Comparison of ENCODE assay signal across 2 cellular contexts in the genomic region with DNA sequence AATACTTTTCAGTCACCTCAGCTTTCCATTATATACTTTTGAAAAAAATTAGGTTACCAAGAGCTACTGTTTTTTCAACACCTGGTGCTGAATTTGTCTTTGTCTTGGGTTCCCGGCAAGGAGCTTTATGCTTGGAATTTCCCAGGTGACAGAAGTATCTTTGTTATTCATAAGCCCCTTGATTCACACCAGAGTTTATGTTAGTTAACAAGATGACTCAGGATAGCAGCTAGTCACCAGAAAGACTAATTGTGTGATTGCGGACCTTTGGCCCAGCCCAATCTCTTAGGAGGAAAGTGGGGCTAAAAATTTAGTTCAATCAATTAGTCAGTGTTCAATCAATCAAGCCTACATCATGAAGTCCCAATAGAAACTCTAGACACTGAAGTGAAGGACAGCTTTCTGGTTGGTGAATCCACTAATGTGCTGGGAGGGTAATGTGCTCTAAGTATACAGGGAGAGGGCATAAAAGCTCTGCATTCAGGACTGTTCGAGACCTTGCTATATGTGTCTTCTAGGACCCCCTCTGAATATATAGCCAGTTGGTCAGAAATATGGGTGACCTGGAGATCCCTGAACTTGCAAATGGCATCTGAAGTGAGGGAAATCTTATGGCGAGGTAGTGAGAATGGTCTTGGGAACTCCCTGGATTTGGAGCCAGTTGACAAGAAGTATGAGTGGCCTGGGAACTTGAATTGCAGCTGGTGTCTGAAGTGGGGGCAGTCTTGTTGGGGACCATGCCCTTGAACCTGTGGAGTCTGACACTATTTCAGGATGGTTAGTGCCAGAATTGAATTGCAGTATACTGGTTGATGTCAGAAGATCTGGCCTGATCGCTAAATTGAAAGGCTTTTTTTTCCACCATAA.
TF ChIP-seq lines count a peak whose summit lies in the region.

No MANE protein-coding gene starts in this region.

TF ChIP-seq in GM23338, 12 proteins besides CTCF, POLR2A, EP300 and RAD21:
- TF ChIP-seq, protein P1, sequence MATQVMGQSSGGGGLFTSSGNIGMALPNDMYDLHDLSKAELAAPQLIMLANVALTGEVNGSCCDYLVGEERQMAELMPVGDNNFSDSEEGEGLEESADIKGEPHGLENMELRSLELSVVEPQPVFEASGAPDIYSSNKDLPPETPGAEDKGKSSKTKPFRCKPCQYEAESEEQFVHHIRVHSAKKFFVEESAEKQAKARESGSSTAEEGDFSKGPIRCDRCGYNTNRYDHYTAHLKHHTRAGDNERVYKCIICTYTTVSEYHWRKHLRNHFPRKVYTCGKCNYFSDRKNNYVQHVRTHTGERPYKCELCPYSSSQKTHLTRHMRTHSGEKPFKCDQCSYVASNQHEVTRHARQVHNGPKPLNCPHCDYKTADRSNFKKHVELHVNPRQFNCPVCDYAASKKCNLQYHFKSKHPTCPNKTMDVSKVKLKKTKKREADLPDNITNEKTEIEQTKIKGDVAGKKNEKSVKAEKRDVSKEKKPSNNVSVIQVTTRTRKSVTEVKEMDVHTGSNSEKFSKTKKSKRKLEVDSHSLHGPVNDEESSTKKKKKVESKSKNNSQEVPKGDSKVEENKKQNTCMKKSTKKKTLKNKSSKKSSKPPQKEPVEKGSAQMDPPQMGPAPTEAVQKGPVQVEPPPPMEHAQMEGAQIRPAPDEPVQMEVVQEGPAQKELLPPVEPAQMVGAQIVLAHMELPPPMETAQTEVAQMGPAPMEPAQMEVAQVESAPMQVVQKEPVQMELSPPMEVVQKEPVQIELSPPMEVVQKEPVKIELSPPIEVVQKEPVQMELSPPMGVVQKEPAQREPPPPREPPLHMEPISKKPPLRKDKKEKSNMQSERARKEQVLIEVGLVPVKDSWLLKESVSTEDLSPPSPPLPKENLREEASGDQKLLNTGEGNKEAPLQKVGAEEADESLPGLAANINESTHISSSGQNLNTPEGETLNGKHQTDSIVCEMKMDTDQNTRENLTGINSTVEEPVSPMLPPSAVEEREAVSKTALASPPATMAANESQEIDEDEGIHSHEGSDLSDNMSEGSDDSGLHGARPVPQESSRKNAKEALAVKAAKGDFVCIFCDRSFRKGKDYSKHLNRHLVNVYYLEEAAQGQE (IDR thresholded peaks at IDR 0.05; ENCODE audit: unreplicated experiment) = no peak
- TF ChIP-seq JUNB (IDR thresholded peaks at IDR 0.05; ENCODE audit: unreplicated experiment) (no peak), CREB1 (CRISPR knock-in tag; IDR thresholded peaks at IDR 0.05; ENCODE audit: low read depth) (0 out of 2 replicates have a peak, but pooled peaks have one; percentile 39), ZNF331 (CRISPR knock-in tag; IDR thresholded peaks at IDR 0.05; ENCODE audit: low read depth) (no peak)
- TF ChIP-seq, protein P2, sequence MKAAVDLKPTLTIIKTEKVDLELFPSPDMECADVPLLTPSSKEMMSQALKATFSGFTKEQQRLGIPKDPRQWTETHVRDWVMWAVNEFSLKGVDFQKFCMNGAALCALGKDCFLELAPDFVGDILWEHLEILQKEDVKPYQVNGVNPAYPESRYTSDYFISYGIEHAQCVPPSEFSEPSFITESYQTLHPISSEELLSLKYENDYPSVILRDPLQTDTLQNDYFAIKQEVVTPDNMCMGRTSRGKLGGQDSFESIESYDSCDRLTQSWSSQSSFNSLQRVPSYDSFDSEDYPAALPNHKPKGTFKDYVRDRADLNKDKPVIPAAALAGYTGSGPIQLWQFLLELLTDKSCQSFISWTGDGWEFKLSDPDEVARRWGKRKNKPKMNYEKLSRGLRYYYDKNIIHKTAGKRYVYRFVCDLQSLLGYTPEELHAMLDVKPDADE (IDR thresholded peaks at IDR 0.05) = no peak
- TF ChIP-seq, protein P3, sequence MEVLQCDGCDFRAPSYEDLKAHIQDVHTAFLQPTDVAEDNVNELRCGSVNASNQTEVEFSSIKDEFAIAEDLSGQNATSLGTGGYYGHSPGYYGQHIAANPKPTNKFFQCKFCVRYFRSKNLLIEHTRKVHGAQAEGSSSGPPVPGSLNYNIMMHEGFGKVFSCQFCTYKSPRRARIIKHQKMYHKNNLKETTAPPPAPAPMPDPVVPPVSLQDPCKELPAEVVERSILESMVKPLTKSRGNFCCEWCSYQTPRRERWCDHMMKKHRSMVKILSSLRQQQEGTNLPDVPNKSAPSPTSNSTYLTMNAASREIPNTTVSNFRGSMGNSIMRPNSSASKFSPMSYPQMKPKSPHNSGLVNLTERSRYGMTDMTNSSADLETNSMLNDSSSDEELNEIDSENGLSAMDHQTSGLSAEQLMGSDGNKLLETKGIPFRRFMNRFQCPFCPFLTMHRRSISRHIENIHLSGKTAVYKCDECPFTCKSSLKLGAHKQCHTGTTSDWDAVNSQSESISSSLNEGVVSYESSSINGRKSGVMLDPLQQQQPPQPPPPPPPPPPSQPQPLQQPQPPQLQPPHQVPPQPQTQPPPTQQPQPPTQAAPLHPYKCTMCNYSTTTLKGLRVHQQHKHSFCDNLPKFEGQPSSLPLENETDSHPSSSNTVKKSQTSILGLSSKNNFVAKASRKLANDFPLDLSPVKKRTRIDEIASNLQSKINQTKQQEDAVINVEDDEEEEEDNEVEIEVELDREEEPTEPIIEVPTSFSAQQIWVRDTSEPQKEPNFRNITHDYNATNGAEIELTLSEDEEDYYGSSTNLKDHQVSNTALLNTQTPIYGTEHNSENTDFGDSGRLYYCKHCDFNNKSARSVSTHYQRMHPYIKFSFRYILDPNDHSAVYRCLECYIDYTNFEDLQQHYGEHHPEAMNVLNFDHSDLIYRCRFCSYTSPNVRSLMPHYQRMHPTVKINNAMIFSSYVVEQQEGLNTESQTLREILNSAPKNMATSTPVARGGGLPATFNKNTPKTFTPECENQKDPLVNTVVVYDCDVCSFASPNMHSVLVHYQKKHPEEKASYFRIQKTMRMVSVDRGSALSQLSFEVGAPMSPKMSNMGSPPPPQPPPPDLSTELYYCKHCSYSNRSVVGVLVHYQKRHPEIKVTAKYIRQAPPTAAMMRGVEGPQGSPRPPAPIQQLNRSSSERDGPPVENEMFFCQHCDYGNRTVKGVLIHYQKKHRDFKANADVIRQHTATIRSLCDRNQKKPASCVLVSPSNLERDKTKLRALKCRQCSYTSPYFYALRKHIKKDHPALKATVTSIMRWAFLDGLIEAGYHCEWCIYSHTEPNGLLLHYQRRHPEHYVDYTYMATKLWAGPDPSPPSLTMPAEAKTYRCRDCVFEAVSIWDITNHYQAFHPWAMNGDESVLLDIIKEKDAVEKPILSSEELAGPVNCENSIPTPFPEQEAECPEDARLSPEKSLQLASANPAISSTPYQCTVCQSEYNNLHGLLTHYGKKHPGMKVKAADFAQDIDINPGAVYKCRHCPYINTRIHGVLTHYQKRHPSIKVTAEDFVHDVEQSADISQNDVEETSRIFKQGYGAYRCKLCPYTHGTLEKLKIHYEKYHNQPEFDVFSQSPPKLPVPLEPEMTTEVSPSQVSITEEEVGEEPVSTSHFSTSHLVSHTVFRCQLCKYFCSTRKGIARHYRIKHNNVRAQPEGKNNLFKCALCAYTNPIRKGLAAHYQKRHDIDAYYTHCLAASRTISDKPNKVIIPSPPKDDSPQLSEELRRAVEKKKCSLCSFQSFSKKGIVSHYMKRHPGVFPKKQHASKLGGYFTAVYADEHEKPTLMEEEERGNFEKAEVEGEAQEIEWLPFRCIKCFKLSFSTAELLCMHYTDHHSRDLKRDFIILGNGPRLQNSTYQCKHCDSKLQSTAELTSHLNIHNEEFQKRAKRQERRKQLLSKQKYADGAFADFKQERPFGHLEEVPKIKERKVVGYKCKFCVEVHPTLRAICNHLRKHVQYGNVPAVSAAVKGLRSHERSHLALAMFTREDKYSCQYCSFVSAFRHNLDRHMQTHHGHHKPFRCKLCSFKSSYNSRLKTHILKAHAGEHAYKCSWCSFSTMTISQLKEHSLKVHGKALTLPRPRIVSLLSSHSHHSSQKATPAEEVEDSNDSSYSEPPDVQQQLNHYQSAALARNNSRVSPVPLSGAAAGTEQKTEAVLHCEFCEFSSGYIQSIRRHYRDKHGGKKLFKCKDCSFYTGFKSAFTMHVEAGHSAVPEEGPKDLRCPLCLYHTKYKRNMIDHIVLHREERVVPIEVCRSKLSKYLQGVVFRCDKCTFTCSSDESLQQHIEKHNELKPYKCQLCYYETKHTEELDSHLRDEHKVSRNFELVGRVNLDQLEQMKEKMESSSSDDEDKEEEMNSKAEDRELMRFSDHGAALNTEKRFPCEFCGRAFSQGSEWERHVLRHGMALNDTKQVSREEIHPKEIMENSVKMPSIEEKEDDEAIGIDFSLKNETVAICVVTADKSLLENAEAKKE (CRISPR knock-in tag; IDR thresholded peaks at IDR 0.05) = 0 out of 2 replicates have a peak, but pooled peaks have one; percentile 52

TF ChIP-seq in K562, 482 proteins besides CTCF, POLR2A, EP300 and RAD21:
- no peak for TF ChIP-seq ZNF12 (CRISPR knock-in tag; IDR thresholded peaks at IDR 0.05)
- TF ChIP-seq NCOA1 (IDR thresholded peaks at IDR 0.05; ENCODE audit: low read depth) = no peak
- no peak for TF ChIP-seq SRSF1 (IDR thresholded peaks at IDR 0.05; ENCODE audit: low read depth, low read length)
- TF ChIP-seq, protein P4, sequence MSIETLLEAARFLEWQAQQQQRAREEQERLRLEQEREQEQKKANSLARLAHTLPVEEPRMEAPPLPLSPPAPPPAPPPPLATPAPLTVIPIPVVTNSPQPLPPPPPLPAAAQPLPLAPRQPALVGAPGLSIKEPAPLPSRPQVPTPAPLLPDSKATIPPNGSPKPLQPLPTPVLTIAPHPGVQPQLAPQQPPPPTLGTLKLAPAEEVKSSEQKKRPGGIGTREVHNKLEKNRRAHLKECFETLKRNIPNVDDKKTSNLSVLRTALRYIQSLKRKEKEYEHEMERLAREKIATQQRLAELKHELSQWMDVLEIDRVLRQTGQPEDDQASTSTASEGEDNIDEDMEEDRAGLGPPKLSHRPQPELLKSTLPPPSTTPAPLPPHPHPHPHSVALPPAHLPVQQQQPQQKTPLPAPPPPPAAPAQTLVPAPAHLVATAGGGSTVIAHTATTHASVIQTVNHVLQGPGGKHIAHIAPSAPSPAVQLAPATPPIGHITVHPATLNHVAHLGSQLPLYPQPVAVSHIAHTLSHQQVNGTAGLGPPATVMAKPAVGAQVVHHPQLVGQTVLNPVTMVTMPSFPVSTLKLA (conservative IDR thresholded peaks at IDR 0.05) = no peak
- no peak for TF ChIP-seq ZNF699 (CRISPR knock-in tag; IDR thresholded peaks at IDR 0.05; ENCODE audit: insufficient replicate concordance)
- TF ChIP-seq, protein P5, sequence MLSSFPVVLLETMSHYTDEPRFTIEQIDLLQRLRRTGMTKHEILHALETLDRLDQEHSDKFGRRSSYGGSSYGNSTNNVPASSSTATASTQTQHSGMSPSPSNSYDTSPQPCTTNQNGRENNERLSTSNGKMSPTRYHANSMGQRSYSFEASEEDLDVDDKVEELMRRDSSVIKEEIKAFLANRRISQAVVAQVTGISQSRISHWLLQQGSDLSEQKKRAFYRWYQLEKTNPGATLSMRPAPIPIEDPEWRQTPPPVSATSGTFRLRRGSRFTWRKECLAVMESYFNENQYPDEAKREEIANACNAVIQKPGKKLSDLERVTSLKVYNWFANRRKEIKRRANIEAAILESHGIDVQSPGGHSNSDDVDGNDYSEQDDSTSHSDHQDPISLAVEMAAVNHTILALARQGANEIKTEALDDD (IDR thresholded peaks at IDR 0.05) = 0 out of 2 replicates have a peak, but pooled peaks have one; percentile 55
- TF ChIP-seq MCM2 (IDR thresholded peaks at IDR 0.05; ENCODE audit: low read depth) = no peak
